38 cellular contexts compared by ENCODE assay signal in genomic region chr1:83087851-83088250, GRCh38.
"Had no signal": no experiment of that assay in that cellular context is flagged by ENCODE, and none has a peak within 500 bp of the region (broad histone marks: within the 10 kb centered on the region; RNA-seq: fewer than 3 reads in every experiment).

No MANE protein-coding gene starts in this region.

- DNase-seq: activated effector memory CD4-positive, alpha-beta T cell treated with anti-CD3 and anti-CD28 coated beads, Interleukin-2, amount 50 U/mL, for 16 hours; activated effector memory CD4-positive, alpha-beta T cell treated with Interleukin-2 at 50 U/mL for 16 hours; activated gamma-delta T cell; activated gamma-delta T cell treated with Interleukin-2 at 50 U/mL for 16 hours; activated naive CD4-positive, alpha-beta T cell; activated naive CD4-positive, alpha-beta T cell treated with anti-CD3 and anti-CD28 coated beads for 36 hours; activated naive CD4-positive, alpha-beta T cell treated with anti-CD3 and anti-CD28 coated beads, Interleukin-2, amount 10 ng/mL, durations not matched to agents 7 days and 5 days; activated naive CD4-positive, alpha-beta T cell treated with anti-CD3 and anti-CD28 coated beads, Interleukin-2, amount 50 U/mL, for 16 hours; activated naive CD4-positive, alpha-beta T cell treated with Interleukin-2 at 50 U/mL for 16 hours; activated naive CD8-positive, alpha-beta T cell treated with anti-CD3 and anti-CD28 coated beads for 36 hours; activated naive CD8-positive, alpha-beta T cell treated with anti-CD3 and anti-CD28 coated beads, Interleukin-2, amount 10 ng/mL, durations not matched to agents 7 days and 5 days; activated naive CD8-positive, alpha-beta T cell treated with anti-CD3 and anti-CD28 coated beads, Interleukin-2, amount 50 U/mL, for 24 hours; activated T-cell treated with anti-CD3 and anti-CD28 coated beads, Interleukin-2, amount 50 U/mL, for 1 hour; activated T-cell treated with anti-CD3 and anti-CD28 coated beads, Interleukin-2, amount 50 U/mL, for 24 hours; activated T-cell treated with anti-CD3 and anti-CD28 coated beads, Interleukin-2, amount 50 U/mL, for 4 hours; activated T-cell treated with anti-CD3 and anti-CD28 coated beads, Interleukin-2, amount 50 U/mL, for 48 hours; activated T-cell treated with anti-CD3 and anti-CD28 coated beads, Interleukin-2, amount 50 U/mL, for 72 hours; adrenal gland; amniotic stem cell; amygdala; anterior cingulate cortex; aorta; body of pancreas; brain microvascular endothelial cell; caudate nucleus; central memory CD4-positive, alpha-beta T cell; cerebellar nuclear complex had no signal

- H3K4me1 Mint-ChIP-seq: activated naive CD4-positive, alpha-beta T cell treated with anti-CD3 and anti-CD28 coated beads, Interleukin-2, amount 10 ng/mL, durations not matched to agents 7 days and 5 days; activated naive CD4-positive, alpha-beta T cell treated with anti-CD3 and anti-CD28 coated beads, Interleukin-2, amount 50 U/mL, for 24 hours; activated naive CD8-positive, alpha-beta T cell treated with anti-CD3 and anti-CD28 coated beads for 36 hours; activated naive CD8-positive, alpha-beta T cell treated with anti-CD3 and anti-CD28 coated beads, Interleukin-2, amount 10 ng/mL, durations not matched to agents 7 days and 5 days; activated naive CD8-positive, alpha-beta T cell treated with anti-CD3 and anti-CD28 coated beads, Interleukin-2, amount 50 U/mL, for 24 hours; activated T-helper 17 cell treated with anti-CD3 and anti-CD28 coated beads, Interleukin-2, amount 50 U/mL, for 72 hours; brain; central memory CD8-positive, alpha-beta T cell had no signal

- H3K27ac ChIP-seq: adrenal gland, ascending aorta, body of pancreas, brain microvascular endothelial cell, breast epithelium, cardiac muscle cell had no signal

- H3K36me3 Mint-ChIP-seq: activated naive CD4-positive, alpha-beta T cell treated with anti-CD3 and anti-CD28 coated beads, Interleukin-2, amount 10 ng/mL, durations not matched to agents 7 days and 5 days; activated naive CD4-positive, alpha-beta T cell treated with anti-CD3 and anti-CD28 coated beads, Interleukin-2, amount 50 U/mL, for 24 hours; activated naive CD4-positive, alpha-beta T cell treated with anti-CD3 and anti-CD28 coated beads, Interleukin-2, amount 50 U/mL, for 72 hours; activated naive CD8-positive, alpha-beta T cell; activated naive CD8-positive, alpha-beta T cell treated with anti-CD3 and anti-CD28 coated beads for 36 hours; activated naive CD8-positive, alpha-beta T cell treated with anti-CD3 and anti-CD28 coated beads, Interleukin-2, amount 10 ng/mL, durations not matched to agents 7 days and 5 days; brain had no signal

- H3K4me1 ChIP-seq: adrenal gland, ascending aorta, body of pancreas, breast epithelium had no signal

- H3K4me3 ChIP-seq: adrenal gland, ascending aorta, body of pancreas, breast epithelium, cardiac muscle cell had no signal

- H3K9me3 ChIP-seq: adrenal gland, ascending aorta, body of pancreas, breast epithelium had no signal

- H3K27ac Mint-ChIP-seq: activated naive CD4-positive, alpha-beta T cell treated with anti-CD3 and anti-CD28 coated beads for 36 hours; activated naive CD4-positive, alpha-beta T cell treated with anti-CD3 and anti-CD28 coated beads, Interleukin-2, amount 10 ng/mL, durations not matched to agents 7 days and 5 days; activated naive CD4-positive, alpha-beta T cell treated with anti-CD3 and anti-CD28 coated beads, Interleukin-2, amount 50 U/mL, for 24 hours; activated naive CD4-positive, alpha-beta T cell treated with anti-CD3 and anti-CD28 coated beads, Interleukin-2, amount 50 U/mL, for 72 hours; activated naive CD8-positive, alpha-beta T cell; activated naive CD8-positive, alpha-beta T cell treated with anti-CD3 and anti-CD28 coated beads for 36 hours; activated naive CD8-positive, alpha-beta T cell treated with anti-CD3 and anti-CD28 coated beads, Interleukin-2, amount 10 ng/mL, durations not matched to agents 7 days and 5 days; activated naive CD8-positive, alpha-beta T cell treated with anti-CD3 and anti-CD28 coated beads, Interleukin-2, amount 50 U/mL, for 24 hours; activated T-cell treated with anti-CD3 and anti-CD28 coated beads, Interleukin-2, amount 50 U/mL, for 24 hours; activated T-cell treated with anti-CD3 and anti-CD28 coated beads, Interleukin-2, amount 50 U/mL, for 72 hours; activated T-helper 1 cell treated with anti-CD3 and anti-CD28 coated beads, Interleukin-12 subunit alpha, Interleukin-12 subunit beta, Interleukin-2, Interleukin-4 antibody, amounts not matched to agents 30 ng/mL and 10 ng/mL and 1 ng/mL, durations not matched to agents 14 hours and 24 hours and 36 hours; activated T-helper 17 cell treated with anti-CD3 and anti-CD28 coated beads, Interleukin-2, amount 50 U/mL, for 72 hours; activated T-helper 2 cell treated with anti-CD3 and anti-CD28 coated beads, Interferon-gamma antibody, Interleukin-2, Interleukin-4, amounts not matched to agents 10 μg/mL and 5 μg/mL and 100 μg/mL, durations not matched to agents 14 hours and 24 hours and 36 hours; brain had no signal

- H3K27me3 Mint-ChIP-seq: activated naive CD4-positive, alpha-beta T cell treated with anti-CD3 and anti-CD28 coated beads, Interleukin-2, amount 10 ng/mL, durations not matched to agents 7 days and 5 days; activated naive CD4-positive, alpha-beta T cell treated with anti-CD3 and anti-CD28 coated beads, Interleukin-2, amount 50 U/mL, for 24 hours; activated naive CD8-positive, alpha-beta T cell; activated naive CD8-positive, alpha-beta T cell treated with anti-CD3 and anti-CD28 coated beads for 36 hours; activated naive CD8-positive, alpha-beta T cell treated with anti-CD3 and anti-CD28 coated beads, Interleukin-2, amount 10 ng/mL, durations not matched to agents 7 days and 5 days; activated naive CD8-positive, alpha-beta T cell treated with anti-CD3 and anti-CD28 coated beads, Interleukin-2, amount 50 U/mL, for 24 hours; activated T-cell treated with anti-CD3 and anti-CD28 coated beads, Interleukin-2, amount 50 U/mL, for 24 hours; activated T-helper 17 cell treated with anti-CD3 and anti-CD28 coated beads, Interleukin-2, amount 50 U/mL, for 72 hours; brain; central memory CD8-positive, alpha-beta T cell had no signal

- H3K27me3 ChIP-seq: adrenal gland, ascending aorta, body of pancreas, brain microvascular endothelial cell, breast epithelium, cardiac muscle cell had no signal

- H3K36me3 ChIP-seq: adrenal gland, ascending aorta, brain microvascular endothelial cell, breast epithelium, cardiac muscle cell had no signal

- H3K4me3 Mint-ChIP-seq: activated naive CD4-positive, alpha-beta T cell treated with anti-CD3 and anti-CD28 coated beads for 36 hours; activated naive CD4-positive, alpha-beta T cell treated with anti-CD3 and anti-CD28 coated beads, Interleukin-2, amount 10 ng/mL, durations not matched to agents 7 days and 5 days; activated naive CD4-positive, alpha-beta T cell treated with anti-CD3 and anti-CD28 coated beads, Interleukin-2, amount 50 U/mL, for 24 hours; activated naive CD8-positive, alpha-beta T cell; activated naive CD8-positive, alpha-beta T cell treated with anti-CD3 and anti-CD28 coated beads for 36 hours; activated naive CD8-positive, alpha-beta T cell treated with anti-CD3 and anti-CD28 coated beads, Interleukin-2, amount 10 ng/mL, durations not matched to agents 7 days and 5 days; activated naive CD8-positive, alpha-beta T cell treated with anti-CD3 and anti-CD28 coated beads, Interleukin-2, amount 50 U/mL, for 24 hours; activated T-cell treated with anti-CD3 and anti-CD28 coated beads, Interleukin-2, amount 50 U/mL, for 24 hours; activated T-cell treated with anti-CD3 and anti-CD28 coated beads, Interleukin-2, amount 50 U/mL, for 4 hours; activated T-cell treated with anti-CD3 and anti-CD28 coated beads, Interleukin-2, amount 50 U/mL, for 72 hours; activated T-helper 1 cell treated with anti-CD3 and anti-CD28 coated beads, Interleukin-12 subunit alpha, Interleukin-12 subunit beta, Interleukin-2, Interleukin-4 antibody, amounts not matched to agents 30 ng/mL and 10 ng/mL and 1 ng/mL, durations not matched to agents 14 hours and 24 hours and 36 hours; activated T-helper 17 cell treated with anti-CD3 and anti-CD28 coated beads, Interleukin-2, amount 50 U/mL, for 72 hours; brain; central memory CD8-positive, alpha-beta T cell had no signal

- H3K9me3 Mint-ChIP-seq: activated naive CD4-positive, alpha-beta T cell treated with anti-CD3 and anti-CD28 coated beads for 36 hours; activated naive CD4-positive, alpha-beta T cell treated with anti-CD3 and anti-CD28 coated beads, Interleukin-2, amount 10 ng/mL, durations not matched to agents 7 days and 5 days; activated naive CD4-positive, alpha-beta T cell treated with anti-CD3 and anti-CD28 coated beads, Interleukin-2, amount 50 U/mL, for 24 hours; activated naive CD4-positive, alpha-beta T cell treated with anti-CD3 and anti-CD28 coated beads, Interleukin-2, amount 50 U/mL, for 72 hours; activated naive CD8-positive, alpha-beta T cell treated with anti-CD3 and anti-CD28 coated beads for 36 hours; activated naive CD8-positive, alpha-beta T cell treated with anti-CD3 and anti-CD28 coated beads, Interleukin-2, amount 50 U/mL, for 24 hours; activated T-cell treated with anti-CD3 and anti-CD28 coated beads, Interleukin-2, amount 50 U/mL, for 24 hours; activated T-cell treated with anti-CD3 and anti-CD28 coated beads, Interleukin-2, amount 50 U/mL, for 4 hours; activated T-cell treated with anti-CD3 and anti-CD28 coated beads, Interleukin-2, amount 50 U/mL, for 72 hours; activated T-helper 1 cell treated with anti-CD3 and anti-CD28 coated beads, Interleukin-12 subunit alpha, Interleukin-12 subunit beta, Interleukin-2, Interleukin-4 antibody, amounts not matched to agents 30 ng/mL and 10 ng/mL and 1 ng/mL, durations not matched to agents 14 hours and 24 hours and 36 hours; activated T-helper 17 cell treated with anti-CD3 and anti-CD28 coated beads, Interleukin-2, amount 50 U/mL, for 72 hours; central memory CD8-positive, alpha-beta T cell had no signal

- ATAC-seq: activated naive CD4-positive, alpha-beta T cell treated with anti-CD3 and anti-CD28 coated beads, Interleukin-2, amount 50 U/mL, for 72 hours; activated naive CD8-positive, alpha-beta T cell treated with anti-CD3 and anti-CD28 coated beads, Interleukin-2, amount 50 U/mL, for 24 hours; activated T-cell treated with anti-CD3 and anti-CD28 coated beads, Interleukin-2, amount 50 U/mL, for 4 hours; activated T-cell treated with anti-CD3 and anti-CD28 coated beads, Interleukin-2, amount 50 U/mL, for 72 hours; activated T-helper 17 cell treated with anti-CD3 and anti-CD28 coated beads, Interleukin-2, amount 50 U/mL, for 72 hours; body of pancreas had no signal
